24 cellular contexts compared by ENCODE assay signal in the genomic region with DNA sequence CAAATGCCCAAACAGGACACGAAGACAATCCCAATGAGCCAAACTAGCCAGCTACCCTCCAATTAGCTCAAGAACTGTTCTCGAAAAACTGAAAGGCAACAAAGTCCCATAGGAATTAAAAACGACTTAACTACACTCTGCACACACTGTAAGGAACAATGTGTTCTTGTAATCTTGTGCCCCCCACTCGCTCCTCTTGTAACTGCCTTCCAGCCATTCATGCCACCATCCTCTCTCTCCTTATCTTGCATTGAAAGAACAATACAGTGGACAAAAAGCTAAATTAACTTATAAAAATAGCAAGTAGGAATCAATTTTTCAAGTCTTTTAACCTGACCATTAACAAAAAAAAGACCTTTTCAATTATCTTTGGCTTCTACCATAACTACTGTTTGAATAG. TPM values are rescaled to one million over a fixed set of nuclear protein-coding genes. Genes with fewer than 3 reads are reported as not detected.
DNase-seq lines count a peak whose midpoint lies in the region; ATAC-seq, FAIRE-seq and TF ChIP-seq lines count a peak whose summit lies in the region.
"Had no signal": no experiment of that assay in that cellular context is flagged by ENCODE, and none has a peak within 500 bp of the region (broad histone marks: within the 10 kb centered on the region; RNA-seq: fewer than 3 reads in every experiment).

No MANE protein-coding gene starts in this region.

- H3K27me3 ChIP-seq in Caco-2 (replicated peaks; ENCODE audit: control insufficient read depth, insufficient read depth, low read length) (no peaks in the 10 kb centered on the region), GM12878 (replicated peaks in 1 of 2; ENCODE audit: control insufficient read depth in 2 of 2, insufficient read depth in 2 of 2, low read length in 1 of 2) (no peaks in the 10 kb centered on the region)

- H3K27ac ChIP-seq in 22Rv1 (peak overlapping the region; percentile 66), GM12878 (ENCODE audit: control insufficient read depth, insufficient read depth) (no peak overlapping the region)
- H3K27ac ChIP-seq: PC-9, prostate gland had no signal

- CTCF ChIA-PET in Caco-2 (lab: Charles Lee) (no interaction called here), GM12878 (lab: Yijun Ruan, JAX) (interaction anchor here (0.8 to 4.5 kb wide), 11 partner anchors 8 to 162 kb away, joined by 3 to 82 read pairs (median 6); no protein-coding TSS in a partner anchor)

- no peak overlapping the region for H3K27ac Mint-ChIP-seq in Caco-2 (ENCODE audit: unreplicated experiment)
- H3K27ac Mint-ChIP-seq: activated naive CD4-positive, alpha-beta T cell treated with anti-CD3 and anti-CD28 coated beads, Interleukin-2, amount 50 U/mL, for 24 hours; activated T-cell treated with anti-CD3 and anti-CD28 coated beads, Interleukin-2, amount 50 U/mL, for 72 hours; endodermal cell; naive thymus-derived CD8-positive, alpha-beta T cell had no signal

- 91% methylated on average over 4 of the region's 4 CpGs for WGBS in GM12878 (ENCODE audit: insufficient coverage, insufficient replicate concordance, low lambda C conversion rate, missing lambda C conversion rate)

- intact Hi-C loops in Caco-2 (cut with micrococcal nuclease; ENCODE audit: unreplicated experiment) = loop anchor here (5.0 kb wide), 1 partner anchor 53 kb away; no protein-coding TSS in a partner anchor
- intact Hi-C loops in GM12878 (cut with micrococcal nuclease; ENCODE audit: unreplicated experiment) = no loop called here
- intact Hi-C loops in posterior vena cava (cut with DNase I) = loop anchor here in 1 of 2 donors (10.0 kb wide), 1 partner anchor 105 kb away; no protein-coding TSS in a partner anchor

- H2AFZ ChIP-seq in GM12878 (ENCODE audit: control insufficient read depth, low read depth, low read length) = no peak overlapping the region
- H2AFZ ChIP-seq: PC-9 had no signal

- DNase-seq in Caco-2 (no peak), GM12878 (ENCODE audit: low read depth, low spot score) (no peak), posterior vena cava (ENCODE audit: low spot score) (peak; percentile 12), NOMO-1 treated with DMSO at 0.1 percent for 48 hours (lab: John Stamatoyannopoulos, UW; ENCODE audit: unreplicated experiment) (no peak)
- DNase-seq: activated CD4-positive, alpha-beta T cell treated with anti-CD3 and anti-CD28 coated beads for 1 hour; activated T-cell treated with anti-CD3 and anti-CD28 coated beads, Interleukin-2, amount 50 U/mL, for 72 hours; AML-193; EL; KG1; mammary epithelial cell; naive thymus-derived CD8-positive, alpha-beta T cell; NCI-H1048; NCI-H2081; NCI-H748 treated with DMSO at 0.1 percent for 48 hours; PC-9; stimulated activated CD4-positive, alpha-beta T cell treated with anti-CD3 and anti-CD28 coated beads, Interleukin-4, amount 100 ng/mL, for 24 hours had no signal

- ATAC-seq in GM12878 (no peak), HG03045 (IDR thresholded peaks at IDR 0.05; ENCODE audit: unreplicated experiment) (no peak), GM18858 (IDR thresholded peaks at IDR 0.05; ENCODE audit: unreplicated experiment) (no peak)
- ATAC-seq: activated T-cell treated with anti-CD3 and anti-CD28 coated beads, Interleukin-2, amount 50 U/mL, for 72 hours; naive thymus-derived CD8-positive, alpha-beta T cell had no signal

- H3K4me3 ChIP-seq in Caco-2 (ENCODE audit: low read depth, low read length) (no peak overlapping the region), GM12878 (peak overlapping the region; percentile 33; the same call in 1 of the 2 replicates)
- H3K4me3 ChIP-seq: PC-9, prostate gland had no signal

- H3K36me3 ChIP-seq in Caco-2 (ENCODE audit: control insufficient read depth, insufficient read depth, low read length) (no peaks in the 10 kb centered on the region), GM12878 (ENCODE audit: control insufficient read depth in 2 of 2, insufficient read depth in 2 of 2, low read length in 1 of 2) (no peaks in the 10 kb centered on the region)
- H3K36me3 ChIP-seq: prostate gland had no signal

- no peak for TF ChIP-seq EP300 in GM12878 (IDR thresholded peaks at IDR 0.05; ENCODE audit: borderline replicate concordance in 1 of 2, control insufficient read depth in 1 of 2, low read depth in 2 of 2, low read length in 2 of 2)

- SMC1A ChIA-PET in GM12878 (lab: Charles Lee; ENCODE audit: uncharacterized antibody, unreplicated experiment) = interaction anchor here (0.6 to 6.8 kb wide), 19 partner anchors 8 to 163 kb away, joined by 3 to 141 read pairs (median 4); no protein-coding TSS in a partner anchor

- TF ChIP-seq POLR2A in GM12878 (IDR thresholded peaks at IDR 0.05; ENCODE audit: low read depth, low read length) = no peak

- peak overlapping the region; percentile 50 for H3K4me2 ChIP-seq in GM12878 (ENCODE audit: control insufficient read depth, insufficient read depth)
- H3K4me2 ChIP-seq: PC-9 had no signal

- H3K4me1 Mint-ChIP-seq in Caco-2 (ENCODE audit: low read depth, unreplicated experiment) = peaks cover 51% of the 10 kb centered on the region

- POLR2A ChIA-PET in Caco-2 (lab: Charles Lee) = no interaction called here
- POLR2A ChIA-PET in GM12878 (lab: Charles Lee) = interaction anchor here (0.6 to 2.7 kb wide), 9 partner anchors 9 to 414 kb away, joined by 3 to 16 read pairs (median 3); no protein-coding TSS in a partner anchor

- no peak overlapping the region for H3K9ac ChIP-seq in GM12878 (ENCODE audit: control insufficient read depth, insufficient read depth, low read length)

- H3K27me3 Mint-ChIP-seq in Caco-2 (ENCODE audit: insufficient read depth, unreplicated experiment) = peaks cover 5% of the 10 kb centered on the region

- H3K36me3 Mint-ChIP-seq in Caco-2 (ENCODE audit: insufficient read depth, unreplicated experiment) = peaks cover 34% of the 10 kb centered on the region
- H3K36me3 Mint-ChIP-seq: activated naive CD4-positive, alpha-beta T cell treated with anti-CD3 and anti-CD28 coated beads, Interleukin-2, amount 50 U/mL, for 24 hours; naive thymus-derived CD8-positive, alpha-beta T cell had no signal

- no peak for FAIRE-seq in GM12878 (lab: Jason Lieb, UNC)
- FAIRE-seq: GM18507, islet of Langerhans had no signal

- in situ Hi-C loops in GM12878 (cut with MboI) = loop anchor here (25.0 kb wide), 1 partner anchor 1868 kb away; no protein-coding TSS in a partner anchor

- H3K9me3 ChIP-seq in Caco-2 (no peaks in the 10 kb centered on the region), GM12878 (replicated peaks; ENCODE audit: control insufficient read depth, insufficient read depth, low read length) (peaks cover 3% of the 10 kb centered on the region; the same call in 2 of the 3 replicates)
- H3K9me3 ChIP-seq: prostate gland had no signal

- H4K20me1 ChIP-seq in GM12878 (ENCODE audit: control insufficient read depth, insufficient read depth) = no peaks in the 10 kb centered on the region

- H3K9me3 Mint-ChIP-seq in Caco-2 (ENCODE audit: unreplicated experiment) = peaks cover 15% of the 10 kb centered on the region
- H3K9me3 Mint-ChIP-seq: activated naive CD4-positive, alpha-beta T cell treated with anti-CD3 and anti-CD28 coated beads, Interleukin-2, amount 50 U/mL, for 24 hours; activated T-cell treated with anti-CD3 and anti-CD28 coated beads, Interleukin-2, amount 50 U/mL, for 72 hours; endodermal cell; naive thymus-derived CD8-positive, alpha-beta T cell had no signal

- BruUV-seq in Caco-2 (replicated peaks; lab: Mats Ljungman, UMichigan) (no TSS peak), GM12878 (replicated peaks; lab: Mats Ljungman, UMichigan) (no TSS peak)

- H3K79me2 ChIP-seq in GM12878 (ENCODE audit: control insufficient read depth, insufficient read depth, low read length) = peaks cover 45% of the 10 kb centered on the region

- TF ChIP-seq CTCF in 22Rv1 (IDR thresholded peaks at IDR 0.05) (no peak), Caco-2 (IDR thresholded peaks at IDR 0.05; ENCODE audit: insufficient read depth in 1 of 2, low read depth in 1 of 2, low read length in 1 of 2, severe bottlenecking in 1 of 2, unreplicated experiment in 1 of 2) (no peak), GM12878 (IDR thresholded peaks at IDR 0.05 in 2 of 3, conservative IDR thresholded peaks at IDR 0.05 in 1 of 3; ENCODE audit: control insufficient read depth in 2 of 3, extremely low read depth in 1 of 3, insufficient read depth in 1 of 3, low read depth in 3 of 3, low read length in 3 of 3) (no peak)

- H3K4me3 Mint-ChIP-seq in Caco-2 (ENCODE audit: unreplicated experiment) = peak overlapping the region; percentile 68
- H3K4me3 Mint-ChIP-seq: activated naive CD4-positive, alpha-beta T cell treated with anti-CD3 and anti-CD28 coated beads, Interleukin-2, amount 50 U/mL, for 24 hours; activated T-cell treated with anti-CD3 and anti-CD28 coated beads, Interleukin-2, amount 50 U/mL, for 72 hours; endodermal cell; naive thymus-derived CD8-positive, alpha-beta T cell had no signal

- TF ChIP-seq RAD21 in GM12878 (IDR thresholded peaks at IDR 0.05; ENCODE audit: insufficient read depth, low read depth, low read length) = no peak

- peaks cover 57% of the 10 kb centered on the region for H3K4me1 ChIP-seq in Caco-2
- peaks cover 9% of the 10 kb centered on the region; the same call in 1 of the 2 replicates for H3K4me1 ChIP-seq in GM12878 (ENCODE audit: control insufficient read depth, insufficient read depth, low read length)

- RAD21 ChIA-PET in GM12878 (lab: Charles Lee; ENCODE audit: unreplicated experiment) = interaction anchor here (0.6 to 4.5 kb wide), 12 partner anchors 12 to 470 kb away, joined by 3 to 84 read pairs (median 4); partner anchors contain the start of gene PMS2

TF ChIP-seq in GM12878, 131 proteins besides CTCF, POLR2A, EP300 and RAD21 (continues in another document):
- TF ChIP-seq PML (IDR thresholded peaks at IDR 0.05; ENCODE audit: low read length) = no peak
- no peak for TF ChIP-seq HDAC6 (IDR thresholded peaks at IDR 0.05; ENCODE audit: unreplicated experiment)
- TF ChIP-seq ASH2L (IDR thresholded peaks at IDR 0.05; ENCODE audit: borderline replicate concordance, low read depth) = no peak

RNA-seq across cellular contexts. Expression of gene CYTH3, which starts 2.9 kb away (rescaled TPM):
- total RNA-seq in Caco-2 (2022) = 27.8 and 29.1 TPM in 2 replicates
- total RNA-seq in GM12878 (2013; cell fraction: nucleolus; rRNA removed) = 68.4 and 72.9 TPM in 2 replicates
- 16.7 and 19.8 TPM in 2 replicates for total RNA-seq in GM12878 (2014; rRNA removed)
- 12.9 and 13.1 TPM in 2 replicates for total RNA-seq in GM12878 (2014; rRNA removed; fragmentation: Illumina TruSeq; extraction: Trizol)
- 20.8 and 23.9 TPM in 2 replicates for total RNA-seq in GM12878 (2021)
- 7.7 TPM for polyA plus RNA-seq in GM12878 (2011; ENCODE audit: low read depth)
- 16.1 and 28.2 TPM in 2 replicates for polyA plus RNA-seq in GM12878 (2011; rRNA removed)
- 21.5 and 26.0 TPM in 2 replicates for polyA plus RNA-seq in GM12878 (2011; cell fraction: cytosol; rRNA removed)
- polyA plus RNA-seq in GM12878 (2011; cell fraction: nucleus; rRNA removed) = 69.2 and 77.0 TPM in 2 replicates
- 14.2 and 17.9 TPM in 2 replicates for polyA plus RNA-seq in GM12878 (2012)
- polyA plus RNA-seq in GM12878 (2014; fragmentation: Illumina TruSeq; extraction: Trizol) = 12.2 and 16.6 TPM in 2 replicates
- polyA plus RNA-seq in GM12878 (2014; fragmentation: Nextera tagmentation; extraction: Ambion mirVana) = 1 to 10 TPM in 1 of 2 experiments, under 1 TPM in 1; 0.45 to 1.4 TPM
- 27.4 and 32.3 TPM in 2 replicates for polyA plus RNA-seq in GM12878 (2014; rRNA removed)
- 10 to 100 TPM; 13.8 to 14.8 TPM for polyA plus RNA-seq in GM12878 (2016; fragmentation: Nextera tagmentation; extraction: Ambion mirVana)
- 12.1 and 17.7 TPM in 2 replicates for polyA minus RNA-seq in GM12878 (2011; rRNA and poly(A)+ RNA removed)
- 6.7 TPM in 2 replicates for polyA minus RNA-seq in GM12878 (2011; cell fraction: cytosol; rRNA and poly(A)+ RNA removed)
- 18.3 and 25.9 TPM in 2 replicates for polyA minus RNA-seq in GM12878 (2011; cell fraction: nucleus; rRNA and poly(A)+ RNA removed)
- total RNA-seq in posterior vena cava = 10 to 100 TPM; 31.5 to 35.4 TPM
